Comparison of ENCODE assay signal across 9 cellular contexts in the genomic region with DNA sequence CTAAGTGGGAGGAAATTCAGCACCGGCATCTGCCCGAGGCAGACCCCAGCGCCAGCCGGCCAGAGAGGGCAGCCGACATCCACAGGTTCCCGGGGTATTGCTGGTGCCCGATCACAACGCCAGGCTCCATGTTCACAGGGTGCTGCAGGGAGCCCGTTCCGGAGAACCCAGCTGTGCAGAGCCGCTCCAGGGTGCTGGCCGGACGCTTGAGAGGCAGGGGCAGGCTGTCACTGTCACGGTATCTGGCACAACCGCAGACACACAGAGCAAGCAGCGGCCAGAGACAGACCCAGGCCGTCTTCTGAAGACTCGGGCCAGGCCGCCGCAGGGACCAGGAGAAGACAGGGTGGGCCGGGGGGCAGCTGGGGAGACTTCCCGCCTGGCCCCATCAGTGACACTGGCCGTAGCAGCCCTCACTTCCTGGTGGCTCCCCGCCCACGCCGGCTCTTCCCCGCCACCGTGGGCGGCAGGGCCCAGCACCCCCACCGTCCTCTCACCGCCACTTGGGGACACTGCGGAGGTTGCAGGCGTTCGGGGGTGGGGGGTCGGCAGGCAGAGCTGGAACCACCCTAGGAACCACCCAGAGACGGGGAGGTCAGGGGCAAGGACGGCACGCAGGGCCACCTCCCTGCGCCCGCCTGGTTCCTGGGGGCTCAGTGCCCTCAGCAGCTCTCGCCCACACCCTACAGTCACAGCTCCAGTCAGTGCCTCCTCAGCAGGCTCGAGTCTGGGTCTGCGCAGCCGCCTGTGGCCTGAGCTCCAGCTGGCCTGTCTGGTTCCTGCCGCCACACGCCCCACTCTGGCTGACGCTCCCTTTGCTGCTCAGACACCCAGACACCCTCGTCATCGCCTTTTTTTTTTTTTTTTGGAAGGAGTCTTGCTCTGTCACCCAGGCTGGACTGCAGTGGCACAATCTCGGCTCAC. TPM values are rescaled to one million over a fixed set of nuclear protein-coding genes. Genes with fewer than 3 reads are reported as not detected.
DNase-seq lines count a peak whose midpoint lies in the region; ATAC-seq and TF ChIP-seq lines count a peak whose summit lies in the region.
"Had no signal": no experiment of that assay in that cellular context is flagged by ENCODE, and none has a peak within 500 bp of the region (broad histone marks: within the 10 kb centered on the region; RNA-seq: fewer than 3 reads in every experiment).

No MANE protein-coding gene starts in this region.

- peak; percentile 42 for ATAC-seq in left ventricle myocardium superior
- ATAC-seq in stimulated activated naive CD8-positive, alpha-beta T cell treated with anti-CD3 and anti-CD28 coated beads, Interleukin-15, amount 100 ng/mL, for 72 hours, result no peak
- ATAC-seq in GM19463 (IDR thresholded peaks at IDR 0.05; ENCODE audit: unreplicated experiment), result no peak
- no peak for ATAC-seq in GM18858 (IDR thresholded peaks at IDR 0.05; ENCODE audit: unreplicated experiment)
- no peak for ATAC-seq in HG03442 (IDR thresholded peaks at IDR 0.05; ENCODE audit: unreplicated experiment)

- peaks cover 84% of the 10 kb centered on the region for H3K79me2 ChIP-seq in OCI-LY1 (ENCODE audit: insufficient read depth, low read length)

- peaks cover 36% of the 10 kb centered on the region for H3K36me3 ChIP-seq in OCI-LY1 (ENCODE audit: insufficient read depth, low read length)
- H3K36me3 ChIP-seq in thyroid gland, result no peaks in the 10 kb centered on the region

- 72 to 86% methylated on average over 10 to 23 of the region's 50 CpGs for WGBS in thyroid gland, 2 donors

- no peaks in the 10 kb centered on the region for H3K9me2 ChIP-seq in OCI-LY1 (ENCODE audit: low read depth, low read length)

- H3K27me3 Mint-ChIP-seq in stimulated activated naive CD8-positive, alpha-beta T cell treated with anti-CD3 and anti-CD28 coated beads, Interleukin-15, amount 100 ng/mL, for 72 hours, result no peaks in the 10 kb centered on the region

- H3K27ac ChIP-seq in OCI-LY1 (ENCODE audit: low read depth, low read length, poor library complexity, severe bottlenecking) (peak overlapping the region; percentile 83), thyroid gland (no peak overlapping the region)

- no peak for TF ChIP-seq POLR2A in thyroid gland (IDR thresholded peaks at IDR 0.05)

- H3K27ac Mint-ChIP-seq in stimulated activated naive CD8-positive, alpha-beta T cell treated with anti-CD3 and anti-CD28 coated beads, Interleukin-15, amount 100 ng/mL, for 72 hours, result peak overlapping the region; percentile 65 to 95

- intact Hi-C loops in left ventricle myocardium superior (cut with micrococcal nuclease) (no loop called here), thyroid gland (cut with DNase I) (no loop called here)

- no peaks in the 10 kb centered on the region for H4K20me1 ChIP-seq in OCI-LY1 (ENCODE audit: insufficient read depth, low read length)

- H3K9me3 Mint-ChIP-seq in stimulated activated naive CD8-positive, alpha-beta T cell treated with anti-CD3 and anti-CD28 coated beads, Interleukin-15, amount 100 ng/mL, for 72 hours, result no peaks in the 10 kb centered on the region

- H3K4me3 Mint-ChIP-seq in stimulated activated naive CD8-positive, alpha-beta T cell treated with anti-CD3 and anti-CD28 coated beads, Interleukin-15, amount 100 ng/mL, for 72 hours, result peak overlapping the region; percentile 96 to 97

- peak overlapping the region; percentile 98 for H3K4me3 ChIP-seq in OCI-LY1 (ENCODE audit: low read depth, low read length, poor library complexity, severe bottlenecking)
- H3K4me3 ChIP-seq in thyroid gland (replicated peaks in 1 of 3), result no peak overlapping the region

- peak overlapping the region; percentile 90 for H3K4me2 ChIP-seq in OCI-LY1 (ENCODE audit: low read length)

- no peaks in the 10 kb centered on the region for H3F3A ChIP-seq in OCI-LY1 (ENCODE audit: insufficient read depth, low read length)

- DNase-seq in activated gamma-delta T cell treated with anti-CD3 and anti-CD28 coated beads, Interleukin-2, amount 50 U/mL, for 16 hours (ENCODE audit: low read depth), result peak; percentile 41
- DNase-seq in left ventricle myocardium superior (peak; percentile 79), thyroid gland (no peak)
- no peak for DNase-seq in stimulated activated naive CD8-positive, alpha-beta T cell treated with anti-CD3 and anti-CD28 coated beads, Interleukin-15, amount 100 ng/mL, for 72 hours
- DNase-seq: KBM-7 had no signal

- TF ChIP-seq CTCF in OCI-LY1 (IDR thresholded peaks at IDR 0.05; ENCODE audit: low read length) (no peak), thyroid gland (IDR thresholded peaks at IDR 0.05) (no peak)

- H2AFZ ChIP-seq in OCI-LY1 (ENCODE audit: low read length), result no peak overlapping the region

- H3K4me1 ChIP-seq in OCI-LY1 (ENCODE audit: insufficient read depth, low read length, severe bottlenecking), result peaks cover 50% of the 10 kb centered on the region
- H3K4me1 ChIP-seq in thyroid gland, result peaks cover 27 to 39% of the 10 kb centered on the region in 2 donors

- H3K9ac ChIP-seq in OCI-LY1 (ENCODE audit: low read length), result peak overlapping the region; percentile 41; the same call in 1 of the 2 replicates

- H3K4me1 Mint-ChIP-seq in stimulated activated naive CD8-positive, alpha-beta T cell treated with anti-CD3 and anti-CD28 coated beads, Interleukin-15, amount 100 ng/mL, for 72 hours, result peaks cover 73% of the 10 kb centered on the region

- no peaks in the 10 kb centered on the region for H3K9me3 ChIP-seq in OCI-LY1 (ENCODE audit: low read length)
- no peaks in the 10 kb centered on the region for H3K9me3 ChIP-seq in thyroid gland

- no peaks in the 10 kb centered on the region for H3K27me3 ChIP-seq in OCI-LY1 (ENCODE audit: insufficient read depth, low read length)
- no peaks in the 10 kb centered on the region for H3K27me3 ChIP-seq in thyroid gland

RNA-seq across cellular contexts. Expression of gene RNF126, which starts 3.8 kb away (rescaled TPM):
- total RNA-seq in left ventricle myocardium superior (24.4 TPM), thyroid gland (10 to 100 TPM; 41.4 to 55.5 (median 53.5) TPM)

RNA-seq across cellular contexts. Expression of gene FSTL3, which starts 17.0 kb away (rescaled TPM):
- 24.6 TPM for total RNA-seq in left ventricle myocardium superior
- 10 to 100 TPM; 16.2 to 73.4 (median 62.9) TPM for total RNA-seq in thyroid gland

RNA-seq across cellular contexts. Expression of gene FGF22, which starts 19.5 kb away (rescaled TPM):
- total RNA-seq in left ventricle myocardium superior (not detected), thyroid gland (not detected)

RNA-seq across cellular contexts. Expression of gene POLRMT, which starts 25.8 kb away (rescaled TPM):
- total RNA-seq in left ventricle myocardium superior (55.5 TPM), thyroid gland (10 to 100 TPM; 23.2 to 39.7 (median 33.1) TPM)

RNA-seq across cellular contexts. Expression of gene PRSS57, which starts 36.1 kb away (rescaled TPM):
- total RNA-seq in left ventricle myocardium superior, result not detected
- total RNA-seq in thyroid gland, result not detected

Comparison
In these comparisons a context has a peak if more than half of its experiments do, and no peak if none do; other contexts are left out.
1. DNase-seq: peak in activated gamma-delta T cell treated with anti-CD3 and anti-CD28 coated beads, Interleukin-2, amount 50 U/mL, for 16 hours (single experiment) and left ventricle myocardium superior (single experiment); none in stimulated activated naive CD8-positive, alpha-beta T cell treated with anti-CD3 and anti-CD28 coated beads, Interleukin-15, amount 100 ng/mL, for 72 hours (0 of 2) and thyroid gland (0 of 2).